18 cellular contexts compared by ENCODE assay signal in genomic region chr7:80063855-80064254, GRCh38.
"Had no signal": no experiment of that assay in that cellular context is flagged by ENCODE, and none has a peak within 500 bp of the region (broad histone marks: within the 10 kb centered on the region; RNA-seq: fewer than 3 reads in every experiment).

No MANE protein-coding gene starts in this region.

- H3K4me3 Mint-ChIP-seq: activated naive CD8-positive, alpha-beta T cell treated with anti-CD3 and anti-CD28 coated beads for 36 hours; activated T-cell treated with anti-CD3 and anti-CD28 coated beads, Interleukin-2, amount 50 U/mL, for 4 hours; neural crest cell; stimulated activated naive B cell treated with anti-CD40 and anti-IgM and Interleukin-4, amounts not matched to agents 10 μg/mL and 1 μg/mL and 100 μg/mL, for 72 hours; T-cell had no signal

- H3K27ac Mint-ChIP-seq: activated naive CD8-positive, alpha-beta T cell treated with anti-CD3 and anti-CD28 coated beads for 36 hours; activated T-helper 2 cell treated with anti-CD3 and anti-CD28 coated beads, Interferon-gamma antibody, Interleukin-2, Interleukin-4, amounts not matched to agents 10 μg/mL and 5 μg/mL and 100 μg/mL, durations not matched to agents 14 hours and 24 hours and 36 hours; stimulated activated naive B cell treated with anti-CD40 and anti-IgM and Interleukin-4, amounts not matched to agents 10 μg/mL and 1 μg/mL and 100 μg/mL, for 72 hours; T-cell had no signal

- H3K27me3 Mint-ChIP-seq: activated naive CD8-positive, alpha-beta T cell treated with anti-CD3 and anti-CD28 coated beads for 36 hours; T-cell had no signal

- H3K27ac ChIP-seq: thoracic aorta, upper lobe of right lung had no signal

- ATAC-seq: activated T-cell treated with anti-CD3 and anti-CD28 coated beads, Interleukin-2, amount 50 U/mL, for 4 hours; sciatic nerve; stimulated activated naive B cell treated with anti-CD40 and anti-IgM and Interleukin-4, amounts not matched to agents 10 μg/mL and 1 μg/mL and 100 μg/mL, for 72 hours; T-cell; upper lobe of right lung had no signal

- H3K36me3 Mint-ChIP-seq: T-cell had no signal

- H3K4me3 ChIP-seq: thoracic aorta, upper lobe of right lung had no signal

- H3K4me1 Mint-ChIP-seq: activated naive CD8-positive, alpha-beta T cell treated with anti-CD3 and anti-CD28 coated beads for 36 hours; neural crest cell; stimulated activated naive B cell treated with anti-CD40 and anti-IgM and Interleukin-4, amounts not matched to agents 10 μg/mL and 1 μg/mL and 100 μg/mL, for 72 hours; T-cell had no signal

- H3K9me3 ChIP-seq: thoracic aorta had no signal

- H3K4me1 ChIP-seq: upper lobe of right lung had no signal

- H3K36me3 ChIP-seq: thoracic aorta, upper lobe of right lung had no signal

- DNase-seq: activated CD4-positive, alpha-beta T cell treated with anti-CD3 and anti-CD28 coated beads, Interleukin-2, amount 50 U/mL, for 4 hours; activated CD8-positive, alpha-beta memory T cell treated with anti-CD3 and anti-CD28 coated beads, Interleukin-2, amount 50 U/mL, for 48 hours; activated naive CD4-positive, alpha-beta T cell treated with Interleukin-2 at 50 U/mL for 16 hours; activated naive CD8-positive, alpha-beta T cell treated with anti-CD3 and anti-CD28 coated beads for 36 hours; activated T-cell treated with anti-CD3 and anti-CD28 coated beads, Interleukin-2, amount 50 U/mL, for 4 hours; amniotic stem cell; cerebellar nuclear complex; cortex of kidney; hippocampal formation; stimulated activated CD4-positive, alpha-beta T cell treated with anti-CD3 and anti-CD28 coated beads, Interleukin-2, amount 100 ng/mL, for 48 hours; stimulated activated CD8-positive, alpha-beta memory T cell treated with anti-CD3 and anti-CD28 coated beads, Interleukin-4, amount 100 ng/mL, for 48 hours; stimulated activated naive B cell treated with anti-CD40 and anti-IgM and Interleukin-4, amounts not matched to agents 10 μg/mL and 1 μg/mL and 100 μg/mL, for 72 hours; T-cell; upper lobe of right lung had no signal

- H3K27me3 ChIP-seq: upper lobe of right lung had no signal
